In genomic region chr6:109117346-109118035, GRCh38 we compare ENCODE assay signal across 10 cellular contexts. TPM values are rescaled to one million over a fixed set of nuclear protein-coding genes. Genes with fewer than 3 reads are reported as not detected.
A peak's percentile ranks its signal among the peaks of the same experiment; 100 is the strongest.
DNase-seq lines count a peak whose midpoint lies in the region; ATAC-seq and TF ChIP-seq lines count a peak whose summit lies in the region.
"Had no signal": no experiment of that assay in that cellular context is flagged by ENCODE, and none has a peak within 500 bp of the region (broad histone marks: within the 10 kb centered on the region; RNA-seq: fewer than 3 reads in every experiment).

No MANE protein-coding gene starts in this region.

- DNase-seq in effector memory CD8-positive, alpha-beta T cell, result no peak
- DNase-seq in coronary artery (ENCODE audit: low spot score), result no peak
- DNase-seq in progenitor cell of endocrine pancreas (ENCODE audit: low spot score, unreplicated experiment), result no peak
- DNase-seq in effector CD8-positive, alpha-beta T cell (lab: John Stamatoyannopoulos, UW), result no peak
- DNase-seq: NCI-H2227 treated with DMSO at 0.1 percent for 48 hours had no signal

- H3K27ac Mint-ChIP-seq in effector memory CD8-positive, alpha-beta T cell, result no peak overlapping the region
- H3K27ac Mint-ChIP-seq in progenitor cell of endocrine pancreas, result no peak overlapping the region
- H3K27ac Mint-ChIP-seq: GM23338 had no signal

- no peak overlapping the region for H3K4me3 Mint-ChIP-seq in effector memory CD8-positive, alpha-beta T cell
- no peak overlapping the region for H3K4me3 Mint-ChIP-seq in progenitor cell of endocrine pancreas (ENCODE audit: low read depth)
- H3K4me3 Mint-ChIP-seq: GM23338 had no signal

- H3K27ac ChIP-seq in BLaER1 (peak overlapping the region; percentile 61), coronary artery (peak overlapping the region in 1 of 2 donors; percentile 23)

- no peaks in the 10 kb centered on the region for H3K27me3 Mint-ChIP-seq in effector memory CD8-positive, alpha-beta T cell
- no peaks in the 10 kb centered on the region for H3K27me3 Mint-ChIP-seq in progenitor cell of endocrine pancreas

- H3K36me3 ChIP-seq in BLaER1, result no peaks in the 10 kb centered on the region

- H3K9ac ChIP-seq in BLaER1, result peak overlapping the region; percentile 2; the same call in 1 of the 2 replicates

- peaks cover 54% of the 10 kb centered on the region for H3K4me1 ChIP-seq in BLaER1

- ATAC-seq in GM21367 (IDR thresholded peaks at IDR 0.05; ENCODE audit: unreplicated experiment) (peak; percentile 71), HG03558 (IDR thresholded peaks at IDR 0.05; ENCODE audit: extremely low read depth, unreplicated experiment) (peak; percentile 44), GM19395 (IDR thresholded peaks at IDR 0.05; ENCODE audit: unreplicated experiment) (no peak)
- ATAC-seq in effector memory CD8-positive, alpha-beta T cell (replicated peaks), result peak; percentile 42
- ATAC-seq: GM23338 had no signal

- H3K4me2 ChIP-seq in BLaER1, result peak overlapping the region; percentile 80
- H3K4me2 ChIP-seq: GM23338 had no signal

- H3K9me3 Mint-ChIP-seq in effector memory CD8-positive, alpha-beta T cell, result no peaks in the 10 kb centered on the region
- H3K9me3 Mint-ChIP-seq in progenitor cell of endocrine pancreas (ENCODE audit: low read depth), result no peaks in the 10 kb centered on the region
- H3K9me3 Mint-ChIP-seq: GM23338 had no signal

- no peaks in the 10 kb centered on the region for H3K27me3 ChIP-seq in BLaER1

- H3K9me3 ChIP-seq in BLaER1, result no peaks in the 10 kb centered on the region

- peaks cover 9 to 32% of the 10 kb centered on the region in 2 donors for H3K4me1 Mint-ChIP-seq in effector memory CD8-positive, alpha-beta T cell (ENCODE audit: low read depth in 2 of 2)
- peaks cover 3% of the 10 kb centered on the region for H3K4me1 Mint-ChIP-seq in progenitor cell of endocrine pancreas (ENCODE audit: low read depth)
- H3K4me1 Mint-ChIP-seq: GM23338 had no signal

- H4K20me1 ChIP-seq in BLaER1, result no peaks in the 10 kb centered on the region

- H3K4me3 ChIP-seq in BLaER1, result no peak overlapping the region
- H3K4me3 ChIP-seq in coronary artery, result no peak overlapping the region
- H3K4me3 ChIP-seq: GM23338 had no signal

- H3K36me3 Mint-ChIP-seq in effector memory CD8-positive, alpha-beta T cell (ENCODE audit: insufficient read depth), result no peaks in the 10 kb centered on the region
- H3K36me3 Mint-ChIP-seq in progenitor cell of endocrine pancreas (ENCODE audit: insufficient read depth), result no peaks in the 10 kb centered on the region

- no peak for TF ChIP-seq CTCF in coronary artery (IDR thresholded peaks at IDR 0.05)
- TF ChIP-seq CTCF in progenitor cell of endocrine pancreas (IDR thresholded peaks at IDR 0.05; ENCODE audit: unreplicated experiment), result no peak

RNA-seq across cellular contexts. Expression of gene CEP57L1, which starts 22.2 kb away (rescaled TPM):
- 11.4 and 12.3 TPM in 2 replicates for total RNA-seq in progenitor cell of endocrine pancreas

RNA-seq across cellular contexts. Expression of gene SESN1, which starts 22.8 kb away (rescaled TPM):
- total RNA-seq in progenitor cell of endocrine pancreas, result 23.9 and 31.0 TPM in 2 replicates
